8 cellular contexts compared by ENCODE assay signal in the genomic region with DNA sequence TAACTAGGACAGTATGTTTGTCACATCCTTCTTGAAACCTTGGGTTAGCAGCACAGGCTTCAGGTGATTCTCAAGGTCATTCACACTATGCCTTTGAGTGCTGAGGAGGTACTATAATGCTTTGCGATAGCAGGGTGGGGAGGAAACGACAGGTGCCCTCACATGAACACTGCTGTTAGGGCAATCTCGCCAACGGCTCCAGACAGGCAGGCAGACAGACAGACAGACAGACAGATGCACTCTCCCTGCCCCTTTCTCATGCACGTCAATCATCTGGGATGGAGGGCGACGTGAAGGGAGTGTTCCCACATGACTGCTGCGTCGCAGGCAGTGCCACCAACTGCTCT.
DNase-seq lines count a peak whose midpoint lies in the region; ATAC-seq and TF ChIP-seq lines count a peak whose summit lies in the region.

No MANE protein-coding gene starts in this region.

- H3K9me2 ChIP-seq in OCI-LY7 (ENCODE audit: insufficient read depth, low read length) (no peaks in the 10 kb centered on the region), GM23248 (ENCODE audit: insufficient read depth) (no peaks in the 10 kb centered on the region)

- no peak for TF ChIP-seq POLR2A in suprapubic skin (IDR thresholded peaks at IDR 0.05)

- H3K27ac ChIP-seq in OCI-LY7 (ENCODE audit: low read depth, low read length, poor library complexity, severe bottlenecking) (peak overlapping the region; percentile 95), suprapubic skin (peak overlapping the region; percentile 57), GM23248 (no peak overlapping the region)

- H3K9me3 Mint-ChIP-seq in endothelial cell (ENCODE audit: unreplicated experiment): no peaks in the 10 kb centered on the region

- H3K4me3 ChIP-seq in OCI-LY7 (ENCODE audit: low read depth, low read length, poor library complexity, severe bottlenecking) (peak overlapping the region; percentile 51), suprapubic skin (no peak overlapping the region), GM23248 (no peak overlapping the region)

- in situ Hi-C loops in GM23248 (cut with MboI): no loop called here

- H3K27me3 ChIP-seq in suprapubic skin (no peaks in the 10 kb centered on the region), GM23248 (replicated peaks; ENCODE audit: insufficient read depth) (no peaks in the 10 kb centered on the region)

- 63% methylated on average over 9 of the region's 9 CpGs for WGBS in suprapubic skin
- WGBS in GM23248 (ENCODE audit: low coverage in 1 of 2, low lambda C conversion rate in 2 of 2, missing lambda C conversion rate in 2 of 2), 2 experiments: 93 to 94% methylated on average over 9 of the region's 9 CpGs

- H3K4me2 ChIP-seq in OCI-LY7 (ENCODE audit: low read length) (peak overlapping the region; percentile 83), GM23248 (ENCODE audit: unreplicated experiment) (no peak overlapping the region)

- CTCF ChIA-PET in OCI-LY7 (lab: Charles Lee; ENCODE audit: unreplicated experiment): interaction anchor here (0.9 kb wide), 1 partner anchor 22 kb away, joined by 3 read pairs; no protein-coding TSS in a partner anchor

- peak; percentile 24 for DNase-seq in activated CD4-positive, alpha-beta T cell treated with anti-CD3 and anti-CD28 coated beads for 48 hours
- no peak for DNase-seq in activated CD4-positive, alpha-beta T cell treated with anti-CD3 and anti-CD28 coated beads for 1 hour
- DNase-seq in OCI-LY7 (ENCODE audit: low spot score) (peak; percentile 76), endothelial cell (ENCODE audit: low spot score) (no peak), suprapubic skin (ENCODE audit: low spot score in 2 of 2) (no peak), NCI-H2171 treated with DMSO at 0.1 percent for 48 hours (lab: John Stamatoyannopoulos, UW) (no peak), GM23248 (no peak)

- H3K4me1 Mint-ChIP-seq in endothelial cell (ENCODE audit: unreplicated experiment): peaks cover 55% of the 10 kb centered on the region

- peaks cover 4% of the 10 kb centered on the region for H3K36me3 Mint-ChIP-seq in endothelial cell (ENCODE audit: low read depth, unreplicated experiment)

- no peak for TF ChIP-seq CTCF in OCI-LY7 (conservative IDR thresholded peaks at IDR 0.05; ENCODE audit: low read length)
- TF ChIP-seq CTCF in endothelial cell (IDR thresholded peaks at IDR 0.05; ENCODE audit: unreplicated experiment): no peak
- TF ChIP-seq CTCF in suprapubic skin (IDR thresholded peaks at IDR 0.05): no peak

- POLR2A ChIA-PET in OCI-LY7 (lab: Charles Lee): interaction anchor here (0.6 to 8.1 kb wide), 4 partner anchors 9 to 82 kb away, joined by 3 to 62 read pairs (median 4); no protein-coding TSS in a partner anchor

- H3F3A ChIP-seq in GM23248 (ENCODE audit: insufficient read depth): peaks cover 20% of the 10 kb centered on the region

- peaks cover 3% of the 10 kb centered on the region for H3K27me3 Mint-ChIP-seq in endothelial cell (ENCODE audit: unreplicated experiment)

- H4K20me1 ChIP-seq in OCI-LY7 (ENCODE audit: insufficient read depth, low read length) (peaks cover 6% of the 10 kb centered on the region; the same call in 1 of the 2 replicates), GM23248 (ENCODE audit: insufficient read depth) (no peaks in the 10 kb centered on the region)

- H3K9me3 ChIP-seq in OCI-LY7 (ENCODE audit: low read length) (no peaks in the 10 kb centered on the region), suprapubic skin (no peaks in the 10 kb centered on the region), GM23248 (ENCODE audit: low read depth) (no peaks in the 10 kb centered on the region)

- H3K4me3 Mint-ChIP-seq in endothelial cell (ENCODE audit: unreplicated experiment): no peak overlapping the region

- no peak overlapping the region for H2AFZ ChIP-seq in OCI-LY7 (ENCODE audit: low read length)
- no peak overlapping the region for H2AFZ ChIP-seq in GM23248

- no peak for TF ChIP-seq EP300 in suprapubic skin (IDR thresholded peaks at IDR 0.05)

- intact Hi-C loops in OCI-LY7 (cut with micrococcal nuclease; ENCODE audit: unreplicated experiment): loop anchor here (2.0 kb wide), 1 partner anchor 72 kb away; no protein-coding TSS in a partner anchor

- H3K36me3 ChIP-seq in OCI-LY7 (ENCODE audit: insufficient read depth, low read length): peaks cover 59% of the 10 kb centered on the region
- no peaks in the 10 kb centered on the region for H3K36me3 ChIP-seq in suprapubic skin
- H3K36me3 ChIP-seq in GM23248 (ENCODE audit: low read depth): no peaks in the 10 kb centered on the region

- peak overlapping the region; percentile 84 for H3K27ac Mint-ChIP-seq in endothelial cell (ENCODE audit: unreplicated experiment)

- no peak overlapping the region for H3K9ac ChIP-seq in GM23248

- no TSS peak for BruUV-seq in OCI-LY7 (replicated peaks; lab: Mats Ljungman, UMichigan)

- peaks cover 95% of the 10 kb centered on the region for H3K79me2 ChIP-seq in OCI-LY7 (ENCODE audit: insufficient read depth, low read depth, low read length)
- peaks cover 86% of the 10 kb centered on the region for H3K79me2 ChIP-seq in GM23248 (ENCODE audit: insufficient read depth)

- ATAC-seq in HG02973 (IDR thresholded peaks at IDR 0.05; ENCODE audit: unreplicated experiment): no peak

- H3K4me1 ChIP-seq in OCI-LY7 (ENCODE audit: insufficient read depth, low read length, poor library complexity, severe bottlenecking) (peaks cover 100% of the 10 kb centered on the region), suprapubic skin (peaks cover 47% of the 10 kb centered on the region), GM23248 (ENCODE audit: insufficient read depth) (peaks cover 21% of the 10 kb centered on the region)

Comparison
In these comparisons a context has a peak if more than half of its experiments do, and no peak if none do; other contexts are left out.
1. DNase-seq: peak in activated CD4-positive, alpha-beta T cell treated with anti-CD3 and anti-CD28 coated beads for 48 hours (single experiment) and OCI-LY7 (single experiment); none in activated CD4-positive, alpha-beta T cell treated with anti-CD3 and anti-CD28 coated beads for 1 hour (single experiment), endothelial cell (single experiment), suprapubic skin (0 of 2), NCI-H2171 treated with DMSO at 0.1 percent for 48 hours (single experiment) and GM23248 (single experiment).